Comparison of ENCODE assay signal across 1 cellular context in genomic region chr11:66264893-66265292, GRCh38.
TF ChIP-seq lines count a peak whose summit lies in the region.

No MANE protein-coding gene starts in this region.

TF ChIP-seq in HepG2, 621 proteins besides CTCF, POLR2A, EP300 and RAD21:
- TF ChIP-seq FOSL2 (CRISPR knock-in tag; IDR thresholded peaks at IDR 0.05) (no peak), UBTF (CRISPR knock-in tag; IDR thresholded peaks at IDR 0.05) (no peak)
